Comparison of ENCODE assay signal across 25 cellular contexts in genomic region chr3:55765906-55766701, GRCh38.
"Had no signal": no experiment of that assay in that cellular context is flagged by ENCODE, and none has a peak within 500 bp of the region (broad histone marks: within the 10 kb centered on the region; RNA-seq: fewer than 3 reads in every experiment).

No MANE protein-coding gene starts in this region.

- H3K27me3 Mint-ChIP-seq: stimulated activated memory B cell treated with anti-CD40 and anti-IgM and Interleukin-4, amounts not matched to agents 10 μg/mL and 1 μg/mL and 100 μg/mL, for 72 hours had no signal

- H3K9me3 ChIP-seq: colonic mucosa, esophagus muscularis mucosa, gastroesophageal sphincter, heart left ventricle, left lung, psoas muscle, sigmoid colon, spleen, thoracic aorta, vagina had no signal

- H3K9me3 Mint-ChIP-seq: dendritic cell treated with granulocyte-macrophage colony-stimulating factor and Interleukin-4, amounts not matched to agents 40 ng/mL and 50 ng/mL, for 4 days; endodermal cell; neural progenitor cell had no signal

- H3K27ac Mint-ChIP-seq: dendritic cell treated with granulocyte-macrophage colony-stimulating factor and Interleukin-4, amounts not matched to agents 40 ng/mL and 50 ng/mL, for 4 days; endodermal cell; natural killer cell; neural progenitor cell; stimulated activated memory B cell treated with anti-CD40 and anti-IgM and Interleukin-4, amounts not matched to agents 10 μg/mL and 1 μg/mL and 100 μg/mL, for 72 hours had no signal

- H3K27ac ChIP-seq: colonic mucosa, esophagus muscularis mucosa, foreskin keratinocyte, gastroesophageal sphincter, heart left ventricle, left lung, neural progenitor cell, psoas muscle, sigmoid colon, skin epidermis, spleen, thoracic aorta, vagina had no signal

- H3K27me3 ChIP-seq: colonic mucosa, esophagus muscularis mucosa, foreskin keratinocyte, gastroesophageal sphincter, left lung, neural progenitor cell, sigmoid colon, spleen, vagina had no signal

- H3K4me1 ChIP-seq: colonic mucosa, esophagus muscularis mucosa, foreskin keratinocyte, gastroesophageal sphincter, heart left ventricle, left lung, neural progenitor cell, psoas muscle, sigmoid colon, vagina had no signal

- ATAC-seq: foreskin keratinocyte; gastroesophageal sphincter; heart left ventricle; left cardiac atrium; left lung; natural killer cell; psoas muscle; right cardiac atrium; stimulated activated memory B cell treated with anti-CD40 and anti-IgM and Interleukin-4, amounts not matched to agents 10 μg/mL and 1 μg/mL and 100 μg/mL, for 72 hours; stimulated activated naive CD8-positive, alpha-beta T cell treated with anti-CD3 and anti-CD28 coated beads, Interleukin-15, Interleukin-2, amounts not matched to agents 100 U/mL and 50 U/mL, for 24 hours had no signal

- H2AFZ ChIP-seq: neural progenitor cell had no signal

- DNase-seq: colonic mucosa; effector CD8-positive, alpha-beta T cell; endodermal cell; foreskin keratinocyte; heart left ventricle; hippocampal formation; left cardiac atrium; left lung; natural killer cell; posterior cingulate gyrus; psoas muscle; right cardiac atrium; sigmoid colon; spleen; stimulated activated CD4-positive, alpha-beta T cell treated with anti-CD3 and anti-CD28 coated beads, Interleukin-4, amount 100 ng/mL, for 4 hours; stimulated activated naive CD8-positive, alpha-beta T cell treated with anti-CD3 and anti-CD28 coated beads, Interleukin-15, Interleukin-2, amounts not matched to agents 100 U/mL and 50 U/mL, for 24 hours; trophoblast cell had no signal

- H3K4me3 ChIP-seq: colonic mucosa, esophagus muscularis mucosa, gastroesophageal sphincter, heart left ventricle, left lung, neural progenitor cell, psoas muscle, sigmoid colon, skin epidermis, spleen, thoracic aorta, vagina had no signal

- H3K36me3 ChIP-seq: colonic mucosa, esophagus muscularis mucosa, gastroesophageal sphincter, heart left ventricle, left lung, neural progenitor cell, sigmoid colon, spleen, thoracic aorta, vagina had no signal

- H3K4me2 ChIP-seq: neural progenitor cell had no signal

- H3K9ac ChIP-seq: neural progenitor cell had no signal

- H3K4me1 Mint-ChIP-seq: natural killer cell; neural progenitor cell; stimulated activated memory B cell treated with anti-CD40 and anti-IgM and Interleukin-4, amounts not matched to agents 10 μg/mL and 1 μg/mL and 100 μg/mL, for 72 hours had no signal

- H3K36me3 Mint-ChIP-seq: natural killer cell; neural progenitor cell; stimulated activated memory B cell treated with anti-CD40 and anti-IgM and Interleukin-4, amounts not matched to agents 10 μg/mL and 1 μg/mL and 100 μg/mL, for 72 hours had no signal

- H3K4me3 Mint-ChIP-seq: dendritic cell treated with granulocyte-macrophage colony-stimulating factor and Interleukin-4, amounts not matched to agents 40 ng/mL and 50 ng/mL, for 4 days; endodermal cell; natural killer cell; neural progenitor cell; stimulated activated memory B cell treated with anti-CD40 and anti-IgM and Interleukin-4, amounts not matched to agents 10 μg/mL and 1 μg/mL and 100 μg/mL, for 72 hours had no signal
